Comparison of ENCODE assay signal across 8 cellular contexts in the genomic region with DNA sequence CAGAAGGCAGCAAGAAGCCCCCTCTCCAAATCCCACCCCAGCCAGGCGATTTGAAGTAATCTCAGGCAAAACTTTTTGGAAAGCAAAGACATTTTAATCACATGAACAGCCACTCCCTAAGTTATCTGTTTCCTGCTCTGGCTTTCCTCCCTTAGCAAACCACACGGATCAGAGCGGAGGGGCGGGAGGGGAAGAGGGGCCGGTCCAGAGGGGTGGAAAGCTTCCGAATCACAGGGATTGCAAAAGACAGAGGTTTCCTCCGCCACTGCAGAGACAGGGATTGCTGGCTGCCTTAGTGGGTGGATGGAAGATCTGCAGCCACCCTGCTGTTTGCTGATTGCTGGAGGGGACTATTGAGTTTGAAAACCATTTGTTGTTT. TPM values are rescaled to one million over a fixed set of nuclear protein-coding genes. Genes with fewer than 3 reads are reported as not detected.
DNase-seq lines count a peak whose midpoint lies in the region; ATAC-seq and TF ChIP-seq lines count a peak whose summit lies in the region.

No MANE protein-coding gene starts in this region.

- H3K36me3 ChIP-seq in BE2C (no peaks in the 10 kb centered on the region), SK-N-MC (ENCODE audit: insufficient read depth, low read length) (no peaks in the 10 kb centered on the region), OCI-LY7 (ENCODE audit: insufficient read depth, low read length) (no peaks in the 10 kb centered on the region)

- no peaks in the 10 kb centered on the region for H4K20me1 ChIP-seq in OCI-LY7 (ENCODE audit: insufficient read depth, low read length)

- peak; percentile 43 for DNase-seq in BE2C
- peak; percentile 42 for DNase-seq in SK-N-MC (ENCODE audit: low read depth, low spot score)
- peak; percentile 96 for DNase-seq in fibroblast of the aortic adventitia (ENCODE audit: low read depth)
- no peak for DNase-seq in nephron progenitor cell
- no peak for DNase-seq in KG1 (lab: John Stamatoyannopoulos, UW)
- no peak for DNase-seq in OCI-LY7 (ENCODE audit: low spot score)
- no peak for DNase-seq in dermis blood vessel endothelial cell

- H3K4me1 ChIP-seq in BE2C: peaks cover 23% of the 10 kb centered on the region
- H3K4me1 ChIP-seq in OCI-LY7 (ENCODE audit: insufficient read depth, low read length, poor library complexity, severe bottlenecking): no peaks in the 10 kb centered on the region

- H3K4me2 ChIP-seq in OCI-LY7 (ENCODE audit: low read length): no peak overlapping the region

- H3K9me2 ChIP-seq in OCI-LY7 (ENCODE audit: insufficient read depth, low read length): no peaks in the 10 kb centered on the region

- CTCF ChIA-PET in OCI-LY7 (lab: Charles Lee; ENCODE audit: unreplicated experiment): no interaction called here

- peaks cover 5% of the 10 kb centered on the region for H3K27me3 Mint-ChIP-seq in nephron progenitor cell (ENCODE audit: low read depth, poor library complexity)

- H3K27ac ChIP-seq in SK-N-MC (peak overlapping the region; percentile 91), OCI-LY7 (ENCODE audit: low read depth, low read length, poor library complexity, severe bottlenecking) (no peak overlapping the region)

- peaks cover 84% of the 10 kb centered on the region for H3K4me1 Mint-ChIP-seq in nephron progenitor cell

- H3K79me2 ChIP-seq in OCI-LY7 (ENCODE audit: insufficient read depth, low read depth, low read length): no peaks in the 10 kb centered on the region

- H3K36me3 Mint-ChIP-seq in nephron progenitor cell (ENCODE audit: low read depth): no peaks in the 10 kb centered on the region

- H3K27me3 ChIP-seq in BE2C: no peaks in the 10 kb centered on the region

- POLR2A ChIA-PET in OCI-LY7 (lab: Charles Lee): no interaction called here

- no TSS peak for BruUV-seq in OCI-LY7 (replicated peaks; lab: Mats Ljungman, UMichigan)

- no peaks in the 10 kb centered on the region for H3K9me3 ChIP-seq in BE2C
- H3K9me3 ChIP-seq in SK-N-MC (ENCODE audit: low read depth, low read length): no peaks in the 10 kb centered on the region
- H3K9me3 ChIP-seq in OCI-LY7 (ENCODE audit: low read length): no peaks in the 10 kb centered on the region

- TF ChIP-seq CTCF in BE2C (IDR thresholded peaks at IDR 0.05; ENCODE audit: low read depth, low read length) (no peak), fibroblast of the aortic adventitia (IDR thresholded peaks at IDR 0.05; ENCODE audit: insufficient read depth, low read length) (no peak), nephron progenitor cell (IDR thresholded peaks at IDR 0.05) (no peak), OCI-LY7 (conservative IDR thresholded peaks at IDR 0.05; ENCODE audit: low read length) (no peak)

- no peak for ATAC-seq in HG03342 (IDR thresholded peaks at IDR 0.05; ENCODE audit: unreplicated experiment)

- H3K9ac ChIP-seq in SK-N-MC (ENCODE audit: insufficient read length): no peak overlapping the region

- H3K4me3 ChIP-seq in BE2C (ENCODE audit: low read depth, low read length): no peak overlapping the region
- H3K4me3 ChIP-seq in SK-N-MC: peak overlapping the region; percentile 47
- H3K4me3 ChIP-seq in fibroblast of the aortic adventitia (ENCODE audit: low read depth, low read length): no peak overlapping the region
- no peak overlapping the region for H3K4me3 ChIP-seq in OCI-LY7 (ENCODE audit: low read depth, low read length, poor library complexity, severe bottlenecking)

- H3K27ac Mint-ChIP-seq in nephron progenitor cell: peak overlapping the region; percentile 97

- no peak overlapping the region for H2AFZ ChIP-seq in OCI-LY7 (ENCODE audit: low read length)

- peak overlapping the region; percentile 68 for H3K4me3 Mint-ChIP-seq in nephron progenitor cell

- H3K9me3 Mint-ChIP-seq in nephron progenitor cell: no peaks in the 10 kb centered on the region

- intact Hi-C loops in OCI-LY7 (cut with micrococcal nuclease; ENCODE audit: unreplicated experiment): no loop called here

RNA-seq across cellular contexts. Expression of gene ZCCHC24, which starts 41.2 kb away (rescaled TPM):
- polyA plus RNA-seq in BE2C (2012; ENCODE audit: insufficient read depth, insufficient read length, low read depth): 5.6 TPM
- total RNA-seq in fibroblast of the aortic adventitia (ENCODE audit: low replicate concordance) (38.8 and 56.0 TPM in 2 replicates), OCI-LY7 (2022) (2.2 and 3.7 TPM in 2 replicates), dermis blood vessel endothelial cell (7.3 and 9.8 TPM in 2 replicates)
- total RNA-seq in OCI-LY7 (2014; rRNA removed; shearing (Covaris generic)): 0.95 and 0.98 TPM in 2 replicates

RNA-seq across cellular contexts. Expression of gene PPIF, which starts 57.0 kb away (rescaled TPM):
- 90.4 TPM for polyA plus RNA-seq in BE2C (2012; ENCODE audit: insufficient read depth, insufficient read length, low read depth)
- total RNA-seq in fibroblast of the aortic adventitia (ENCODE audit: low replicate concordance) (29.6 and 36.1 TPM in 2 replicates), OCI-LY7 (2022) (103 and 121 TPM in 2 replicates), dermis blood vessel endothelial cell (14.5 and 23.8 TPM in 2 replicates)
- 44.8 and 55.7 TPM in 2 replicates for total RNA-seq in OCI-LY7 (2014; rRNA removed; shearing (Covaris generic))

Comparison
In these comparisons a context has a peak if more than half of its experiments do, and no peak if none do; other contexts are left out.
1. DNase-seq: peak in BE2C (single experiment), SK-N-MC (single experiment) and fibroblast of the aortic adventitia (single experiment); none in nephron progenitor cell (single experiment), KG1 (single experiment), OCI-LY7 (single experiment) and dermis blood vessel endothelial cell (single experiment).